ENCODE assay signal across 8 cellular contexts in genomic region chr2:69916151-69916550, GRCh38. TPM values are rescaled to one million over a fixed set of nuclear protein-coding genes. Genes with fewer than 3 reads are reported as not detected.
DNase-seq lines count a peak whose midpoint lies in the region; ATAC-seq and TF ChIP-seq lines count a peak whose summit lies in the region.

No MANE protein-coding gene starts in this region.

- H3K27me3 ChIP-seq in GM06990 (replicated peaks; ENCODE audit: control insufficient read depth, insufficient read depth, low read length) (no peaks in the 10 kb centered on the region), Peyer's patch (no peaks in the 10 kb centered on the region), esophagus muscularis mucosa (no peaks in the 10 kb centered on the region)

- H3K36me3 ChIP-seq in GM06990 (ENCODE audit: control insufficient read depth, insufficient read depth, low read length) = no peaks in the 10 kb centered on the region; the same call in 1 of the 2 replicates
- H3K36me3 ChIP-seq in Peyer's patch = peaks cover 0 to 40% (median 0%) of the 10 kb centered on the region in 3 donors
- H3K36me3 ChIP-seq in esophagus muscularis mucosa = peaks cover 0 to 17% (median 8%) of the 10 kb centered on the region in 4 donors

- H3K4me1 ChIP-seq in Peyer's patch (peaks cover 0 to 12% (median 8%) of the 10 kb centered on the region in 4 donors), esophagus muscularis mucosa (peaks cover 24 to 53% (median 51%) of the 10 kb centered on the region in 4 donors)

- H3K9me3 ChIP-seq in Peyer's patch = no peaks in the 10 kb centered on the region
- no peaks in the 10 kb centered on the region for H3K9me3 ChIP-seq in esophagus muscularis mucosa

- no peak for DNase-seq in GM06990 (ENCODE audit: extremely low read depth, insufficient read length)
- DNase-seq in Peyer's patch = no peak
- DNase-seq in esophagus muscularis mucosa (ENCODE audit: extremely low spot score) = no peak
- no peak for DNase-seq in retinal pigment epithelial cell (ENCODE audit: low read depth)
- DNase-seq in Ammon's horn (ENCODE audit: low spot score) = no peak
- DNase-seq in NCI-H748 (lab: John Stamatoyannopoulos, UW; ENCODE audit: unreplicated experiment) = no peak
- DNase-seq in NCI-H1436 (lab: John Stamatoyannopoulos, UW) = no peak

- ATAC-seq in HG03025 (IDR thresholded peaks at IDR 0.05; ENCODE audit: low FRiP score, unreplicated experiment) = no peak

- intact Hi-C loops in esophagus muscularis mucosa (cut with DNase I) = loop anchor here (2.0 kb wide), 1 partner anchor 227 kb away; no protein-coding TSS in a partner anchor

- TF ChIP-seq EP300 in esophagus muscularis mucosa (IDR thresholded peaks at IDR 0.05) = no peak

- peak overlapping the region; percentile 89 for H3K4me3 ChIP-seq in GM06990 (replicated peaks; ENCODE audit: low read depth, low read length)
- peak overlapping the region in 3 of 4 donors; percentile 83 to 94 (median 87) for H3K4me3 ChIP-seq in Peyer's patch
- H3K4me3 ChIP-seq in esophagus muscularis mucosa = peak overlapping the region; percentile 72 to 99 (median 94)
- peak overlapping the region; percentile 72 for H3K4me3 ChIP-seq in retinal pigment epithelial cell (ENCODE audit: low read length)

- WGBS in esophagus muscularis mucosa = 22% methylated on average over 2 of the region's 2 CpGs

- TF ChIP-seq CTCF in GM06990 (IDR thresholded peaks at IDR 0.05; ENCODE audit: insufficient read depth, low read length, poor library complexity, severe bottlenecking) (no peak), Peyer's patch (IDR thresholded peaks at IDR 0.05) (peak in 1 of 6 experiments; percentile 6), esophagus muscularis mucosa (IDR thresholded peaks at IDR 0.05) (no peak), retinal pigment epithelial cell (conservative IDR thresholded peaks at IDR 0.05; ENCODE audit: low read depth, low read length) (no peak)

- H3K27ac ChIP-seq in Peyer's patch (peak overlapping the region in 3 of 4 donors; percentile 88 to 92 (median 92)), esophagus muscularis mucosa (replicated peaks in 1 of 4) (peak overlapping the region; percentile 93 to 99 (median 96))

- TF ChIP-seq POLR2A in Peyer's patch (IDR thresholded peaks at IDR 0.05) (no peak), esophagus muscularis mucosa (IDR thresholded peaks at IDR 0.05; ENCODE audit: low read depth) (no peak)

RNA-seq across cellular contexts. Expression of gene MXD1, which starts 1.2 kb away (rescaled TPM):
- total RNA-seq in Peyer's patch = 10 to 100 TPM; 18.2 to 83.7 (median 74.4) TPM
- total RNA-seq in esophagus muscularis mucosa = 10 to 100 TPM in 2 of 4 donors, 1 to 10 TPM in 2; 7.7 to 21.2 (median 11.5) TPM

RNA-seq across cellular contexts. Expression of gene SNRNP27, which starts 22.4 kb away (rescaled TPM):
- total RNA-seq in Peyer's patch = 10 to 100 TPM; 35.4 to 99.0 (median 53.7) TPM
- total RNA-seq in esophagus muscularis mucosa = 10 to 100 TPM; 53.8 to 74.9 (median 62.9) TPM

RNA-seq across cellular contexts. Expression of gene ASPRV1, which starts 45.3 kb away (rescaled TPM):
- 1 to 10 TPM; 1.6 to 4.1 (median 2.9) TPM for total RNA-seq in Peyer's patch
- total RNA-seq in esophagus muscularis mucosa = 1 to 10 TPM; 1.2 to 1.7 (median 1.6) TPM
